1 cellular context compared by ENCODE assay signal in genomic region chr10:78945838-78946237, GRCh38.
TF ChIP-seq lines count a peak whose summit lies in the region.

No MANE protein-coding gene starts in this region.

TF ChIP-seq in IMR-90, 13 proteins besides CTCF, POLR2A, EP300 and RAD21 (continued from another document):
- TF ChIP-seq ELK1 (IDR thresholded peaks at IDR 0.05; ENCODE audit: borderline replicate concordance, low read depth, low read length): no peak
